ENCODE assay signal across 15 cellular contexts in genomic region chr1:84508510-84508909, GRCh38.
"Had no signal": no experiment of that assay in that cellular context is flagged by ENCODE, and none has a peak within 500 bp of the region (broad histone marks: within the 10 kb centered on the region; RNA-seq: fewer than 3 reads in every experiment).

No MANE protein-coding gene starts in this region.

- H3K9ac ChIP-seq: SK-N-SH had no signal

- H3K9me3 ChIP-seq: neutrophil, thyroid gland, vagina had no signal

- H3K27ac Mint-ChIP-seq: effector memory CD8-positive, alpha-beta T cell; stimulated activated effector memory CD8-positive, alpha-beta T cell treated with anti-CD3 and anti-CD28 coated beads, Interleukin-12 subunit alpha, Interleukin-12 subunit beta, amount 100 ng/mL, for 72 hours had no signal

- H3K27ac ChIP-seq: brain microvascular endothelial cell, gastroesophageal sphincter, hepatocyte, neutrophil, thyroid gland, vagina had no signal

- H3K4me3 ChIP-seq: gastroesophageal sphincter, hepatocyte, thyroid gland, vagina had no signal

- H3K27me3 Mint-ChIP-seq: effector memory CD8-positive, alpha-beta T cell had no signal

- H3K4me3 Mint-ChIP-seq: effector memory CD8-positive, alpha-beta T cell; stimulated activated effector memory CD8-positive, alpha-beta T cell treated with anti-CD3 and anti-CD28 coated beads, Interleukin-12 subunit alpha, Interleukin-12 subunit beta, amount 100 ng/mL, for 72 hours had no signal

- H3K27me3 ChIP-seq: brain microvascular endothelial cell, gastroesophageal sphincter, hepatocyte, neutrophil, thyroid gland, vagina had no signal

- FAIRE-seq: TTC549 had no signal

- H3K36me3 ChIP-seq: brain microvascular endothelial cell, gastroesophageal sphincter, thyroid gland, vagina had no signal

- H2AFZ ChIP-seq: hepatocyte had no signal

- DNase-seq: activated gamma-delta T cell treated with Interleukin-2 at 50 U/mL for 16 hours; activated T-cell treated with anti-CD3 and anti-CD28 coated beads for 4 hours; brain microvascular endothelial cell; effector memory CD8-positive, alpha-beta T cell; kidney glomerular epithelial cell; posterior cingulate gyrus; right cardiac atrium; SK-N-SH; thyroid gland had no signal

- H3K9me3 Mint-ChIP-seq: effector memory CD8-positive, alpha-beta T cell; stimulated activated effector memory CD8-positive, alpha-beta T cell treated with anti-CD3 and anti-CD28 coated beads, Interleukin-12 subunit alpha, Interleukin-12 subunit beta, amount 100 ng/mL, for 72 hours had no signal
